Comparison of ENCODE assay signal across 14 cellular contexts in the genomic region with DNA sequence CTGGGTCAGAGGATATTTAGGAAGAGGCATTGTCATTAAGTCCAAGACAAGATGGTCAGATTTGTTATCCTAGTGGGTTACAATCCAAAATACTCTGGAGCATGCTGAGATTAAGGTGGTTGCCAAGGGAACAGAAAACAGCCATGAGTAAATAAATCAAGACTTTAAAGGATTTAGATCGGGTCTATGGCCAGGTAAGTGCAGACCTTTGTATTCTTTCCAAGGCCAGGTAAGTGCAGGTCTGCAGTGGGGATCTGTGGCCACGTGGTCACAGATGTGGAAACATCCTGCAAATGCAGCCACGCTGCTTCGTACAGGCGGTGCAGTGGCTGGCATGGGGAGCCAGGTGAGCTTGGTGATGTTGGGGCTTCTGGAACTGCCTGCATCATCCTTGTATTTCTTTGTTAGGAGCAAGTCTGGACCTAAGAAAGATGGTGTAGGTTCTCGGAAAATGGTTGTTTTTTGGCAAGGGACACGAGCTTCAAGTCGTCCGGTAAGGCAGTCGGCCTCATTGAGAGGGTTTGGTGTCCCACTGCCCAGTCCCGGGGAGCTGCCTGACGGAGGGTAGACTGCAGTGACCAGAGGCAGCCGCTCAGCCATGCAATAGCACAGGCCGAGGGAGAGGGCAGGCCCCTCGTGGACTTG. TPM values are rescaled to one million over a fixed set of nuclear protein-coding genes. Genes with fewer than 3 reads are reported as not detected.
DNase-seq lines count a peak whose midpoint lies in the region; ATAC-seq, FAIRE-seq and TF ChIP-seq lines count a peak whose summit lies in the region.
"Had no signal": no experiment of that assay in that cellular context is flagged by ENCODE, and none has a peak within 500 bp of the region (broad histone marks: within the 10 kb centered on the region; RNA-seq: fewer than 3 reads in every experiment).

No MANE protein-coding gene starts in this region.

- TF ChIP-seq CTCF in Panc1 (IDR thresholded peaks at IDR 0.05) (no peak), neural crest cell (conservative IDR thresholded peaks at IDR 0.05) (no peak)

- FAIRE-seq in GM12891 (lab: Jason Lieb, UNC), result peak; percentile 5

- no peak for TF ChIP-seq POLR2A in GM12891 (IDR thresholded peaks at IDR 0.05; ENCODE audit: low read depth, low read length)

- H3K27ac ChIP-seq in Panc1 (ENCODE audit: low read length), result peak overlapping the region; percentile 31
- H3K27ac ChIP-seq: gastrocnemius medialis, left ventricle myocardium inferior, neutrophil had no signal

- peaks cover 76% of the 10 kb centered on the region for H3K4me1 Mint-ChIP-seq in neural crest cell

- H3K4me3 ChIP-seq in Panc1 (ENCODE audit: low read depth in 2 of 2, low read length in 2 of 2), result no peak overlapping the region
- H3K4me3 ChIP-seq: gastrocnemius medialis, left ventricle myocardium inferior had no signal

- CTCF ChIA-PET in Panc1 (lab: Charles Lee), result no interaction called here

- no peaks in the 10 kb centered on the region for H3K9me3 Mint-ChIP-seq in neural crest cell

- H3K36me3 ChIP-seq in Panc1 (ENCODE audit: control insufficient read depth, insufficient read depth, low read length), result no peaks in the 10 kb centered on the region
- H3K36me3 ChIP-seq: gastrocnemius medialis had no signal

- no peaks in the 10 kb centered on the region for H3K9me3 ChIP-seq in Panc1 (ENCODE audit: control insufficient read depth, insufficient read depth, low read depth, low read length)
- H3K9me3 ChIP-seq: gastrocnemius medialis, left ventricle myocardium inferior, neutrophil had no signal

- H3K27ac Mint-ChIP-seq in neural crest cell (ENCODE audit: unreplicated experiment), result peak overlapping the region; percentile 88

- no TSS peak for BruUV-seq in Panc1 (replicated peaks; lab: Mats Ljungman, UMichigan)

- intact Hi-C loops in Panc1 (cut with micrococcal nuclease; ENCODE audit: unreplicated experiment), result no loop called here

- no peaks in the 10 kb centered on the region for H3K27me3 Mint-ChIP-seq in neural crest cell (ENCODE audit: low read depth)

- H3K36me3 Mint-ChIP-seq in neural crest cell (ENCODE audit: low read depth), result no peaks in the 10 kb centered on the region

- in situ Hi-C loops in Panc1 (cut with HindIII; ENCODE audit: low pct_unique_long_range_greater_than_20kb, low sequenced_read_pairs), result no loop called here

- no peak for ATAC-seq in Panc1
- ATAC-seq: gastrocnemius medialis had no signal

- POLR2A ChIA-PET in Panc1 (lab: Charles Lee), result no interaction called here

- peaks cover 51% of the 10 kb centered on the region for H3K4me1 ChIP-seq in Panc1 (ENCODE audit: control insufficient read depth, insufficient read depth, low read length)

- no peak for DNase-seq in GM12891 (ENCODE audit: insufficient read length, low spot score)
- DNase-seq in Panc1 (ENCODE audit: low read depth, low spot score), result no peak
- DNase-seq in neural crest cell (ENCODE audit: low read depth, low spot score), result no peak
- no peak for DNase-seq in HUDEP-2 (lab: John Stamatoyannopoulos, UW; ENCODE audit: unreplicated experiment in 76 of 76)
- DNase-seq in AML-193 (lab: John Stamatoyannopoulos, UW), result no peak
- DNase-seq in dedifferentiated amniotic fluid mesenchymal stem cell (ENCODE audit: extremely low spot score), result no peak
- DNase-seq: effector CD8-positive, alpha-beta T cell; gastrocnemius medialis; GF-D8; left ventricle myocardium inferior; RPMI8226; stimulated activated CD4-positive, alpha-beta T cell treated with anti-CD3 and anti-CD28 coated beads, Interleukin-15, amount 100 ng/mL, for 24 hours had no signal

- peak overlapping the region; percentile 75 for H3K4me3 Mint-ChIP-seq in neural crest cell

- no peaks in the 10 kb centered on the region for H3K27me3 ChIP-seq in Panc1 (ENCODE audit: control insufficient read depth, insufficient read depth, low read length)
- H3K27me3 ChIP-seq: gastrocnemius medialis had no signal

TF ChIP-seq in GM12891, 5 proteins besides CTCF, POLR2A, EP300 and RAD21:
- no peak for TF ChIP-seq POU2F2 (IDR thresholded peaks at IDR 0.05; ENCODE audit: low read depth, low read length)
- TF ChIP-seq POLR2AphosphoS5 (IDR thresholded peaks at IDR 0.05; ENCODE audit: low read depth, low read length), result no peak
- TF ChIP-seq TAF1 (IDR thresholded peaks at IDR 0.05; ENCODE audit: low read depth, low read length), result no peak
- TF ChIP-seq SPI1 (IDR thresholded peaks at IDR 0.05; ENCODE audit: low read depth, low read length), result no peak
- no peak for TF ChIP-seq PAX5 (IDR thresholded peaks at IDR 0.05; ENCODE audit: insufficient read depth, low read length, severe bottlenecking)

RNA-seq across cellular contexts. Expression of gene ZNF775, which starts 21.8 kb away (rescaled TPM):
- polyA plus RNA-seq in GM12891 (2012; ENCODE audit: low read depth, missing spikeins), result 9.7 TPM
- total RNA-seq in Panc1 (2021; ENCODE audit: unreplicated experiment) (14.7 TPM), neural crest cell (13.3 and 16.5 TPM in 2 replicates)
- polyA plus RNA-seq in Panc1 (2012; ENCODE audit: insufficient read length), result 14.8 TPM

RNA-seq across cellular contexts. Expression of gene REPIN1, which starts 32.3 kb away (rescaled TPM):
- polyA plus RNA-seq in GM12891 (2012; ENCODE audit: low read depth, missing spikeins), result 94.0 TPM
- total RNA-seq in Panc1 (2021; ENCODE audit: unreplicated experiment) (209 TPM), neural crest cell (212 and 224 TPM in 2 replicates)
- polyA plus RNA-seq in Panc1 (2012; ENCODE audit: insufficient read length), result 158 TPM

RNA-seq across cellular contexts. Expression of gene GIMAP8, which starts 49.5 kb away (rescaled TPM):
- polyA plus RNA-seq in GM12891 (2012; ENCODE audit: low read depth, missing spikeins), result 4.8 TPM
- total RNA-seq in Panc1 (2021; ENCODE audit: unreplicated experiment) (0.10 TPM), neural crest cell (not detected in 2 replicates)
- not detected for polyA plus RNA-seq in Panc1 (2012; ENCODE audit: insufficient read length)
- total RNA-seq: NCI-H460 had no signal

RNA-seq across cellular contexts. Expression of gene RARRES2, which starts 59.5 kb away (rescaled TPM):
- 27.0 TPM for polyA plus RNA-seq in GM12891 (2012; ENCODE audit: low read depth, missing spikeins)
- total RNA-seq in Panc1 (2021; ENCODE audit: unreplicated experiment) (1.1 TPM), neural crest cell (24.4 and 26.3 TPM in 2 replicates)
- not detected for polyA plus RNA-seq in Panc1 (2012; ENCODE audit: insufficient read length)
- total RNA-seq: NCI-H460 had no signal
